ENCODE assay signal across 13 cellular contexts in the genomic region with DNA sequence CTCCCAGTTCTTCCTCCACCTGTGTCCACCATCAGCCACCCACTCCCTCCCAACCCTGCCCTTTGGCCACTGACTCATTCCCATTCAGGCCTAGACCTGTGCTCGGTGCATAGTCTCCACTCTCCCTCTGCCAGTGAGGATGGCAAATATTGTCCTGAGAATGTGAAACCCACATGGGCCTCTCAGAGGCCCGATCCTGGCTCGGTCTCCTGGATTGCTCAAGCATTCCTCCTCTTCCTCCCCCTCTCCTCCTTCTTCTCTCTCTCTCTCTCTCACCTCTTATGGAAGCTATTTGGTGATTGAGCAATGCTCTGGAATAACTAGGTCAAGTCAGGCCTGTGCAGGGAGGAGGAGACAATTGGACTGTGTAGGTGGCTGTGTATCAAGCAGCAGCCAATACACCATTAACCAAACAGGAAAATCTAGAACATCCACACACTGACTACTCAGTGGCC.
DNase-seq lines count a peak whose midpoint lies in the region; ATAC-seq and TF ChIP-seq lines count a peak whose summit lies in the region.
"Had no signal": no experiment of that assay in that cellular context is flagged by ENCODE, and none has a peak within 500 bp of the region (broad histone marks: within the 10 kb centered on the region; RNA-seq: fewer than 3 reads in every experiment).

No MANE protein-coding gene starts in this region.

- no peaks in the 10 kb centered on the region for H3K36me3 ChIP-seq in RWPE2 (ENCODE audit: low read depth)
- no peaks in the 10 kb centered on the region for H3K36me3 ChIP-seq in prostate gland
- H3K36me3 ChIP-seq in smooth muscle cell (ENCODE audit: low read depth), result no peaks in the 10 kb centered on the region
- H3K36me3 ChIP-seq: BLaER1, MG63 had no signal

- H3K9me3 ChIP-seq in RWPE2 (ENCODE audit: severe bottlenecking) (no peaks in the 10 kb centered on the region), prostate gland (no peaks in the 10 kb centered on the region), smooth muscle cell (replicated peaks; ENCODE audit: low read depth) (no peaks in the 10 kb centered on the region)
- H3K9me3 ChIP-seq: BLaER1, MG63 had no signal

- H3K27me3 ChIP-seq in RWPE2 (ENCODE audit: insufficient read depth, poor library complexity, severe bottlenecking) (no peaks in the 10 kb centered on the region), prostate gland (replicated peaks; ENCODE audit: insufficient read depth) (no peaks in the 10 kb centered on the region), smooth muscle cell (ENCODE audit: low read depth) (no peaks in the 10 kb centered on the region)
- H3K27me3 ChIP-seq: BLaER1, MG63 had no signal

- H3F3A ChIP-seq in smooth muscle cell (ENCODE audit: low read depth), result no peaks in the 10 kb centered on the region

- no peaks in the 10 kb centered on the region for H3K79me2 ChIP-seq in smooth muscle cell (ENCODE audit: low read depth)

- H3K4me3 ChIP-seq in AG10803 (ENCODE audit: low read length) (no peak overlapping the region), RWPE2 (ENCODE audit: severe bottlenecking) (no peak overlapping the region), foreskin fibroblast (ENCODE audit: low read depth in 1 of 2, low read length in 2 of 2) (no peak overlapping the region), prostate gland (no peak overlapping the region), smooth muscle cell (no peak overlapping the region)
- H3K4me3 ChIP-seq: BLaER1, GM12878, MG63 had no signal

- H3K27ac ChIP-seq in RWPE2 (ENCODE audit: poor library complexity, severe bottlenecking) (peak overlapping the region; percentile 50), prostate gland (peak overlapping the region; percentile 77 to 84), smooth muscle cell (ENCODE audit: low read depth) (no peak overlapping the region)
- H3K27ac ChIP-seq: BLaER1 had no signal

- H2AFZ ChIP-seq in smooth muscle cell (ENCODE audit: low read depth), result no peak overlapping the region

- no peak overlapping the region for H3K4me3 Mint-ChIP-seq in endothelial cell (ENCODE audit: unreplicated experiment)
- H3K4me3 Mint-ChIP-seq: T-helper 17 cell had no signal

- H3K4me2 ChIP-seq in smooth muscle cell, result no peak overlapping the region
- H3K4me2 ChIP-seq: BLaER1 had no signal

- H3K27me3 Mint-ChIP-seq in endothelial cell (ENCODE audit: unreplicated experiment), result peaks cover 4% of the 10 kb centered on the region

- no peaks in the 10 kb centered on the region for H4K20me1 ChIP-seq in smooth muscle cell (ENCODE audit: low read depth)
- H4K20me1 ChIP-seq: BLaER1 had no signal

- H3K27ac Mint-ChIP-seq in endothelial cell (ENCODE audit: unreplicated experiment), result no peak overlapping the region
- H3K27ac Mint-ChIP-seq: T-helper 17 cell had no signal

- DNase-seq in AG10803 (ENCODE audit: low read depth) (peak; percentile 92), RWPE2 (ENCODE audit: low spot score) (peak; percentile 77), foreskin fibroblast (peak; percentile 45 to 77), prostate gland (ENCODE audit: low spot score) (peak; percentile 85), GM20000 (ENCODE audit: low spot score) (no peak), smooth muscle cell (lab: John Stamatoyannopoulos, UW; ENCODE audit: unreplicated experiment) (no peak), endothelial cell (ENCODE audit: low spot score) (no peak)
- DNase-seq: MG63, NCI-H774, T-helper 17 cell had no signal

- H3K36me3 Mint-ChIP-seq in endothelial cell (ENCODE audit: low read depth, unreplicated experiment), result no peaks in the 10 kb centered on the region

- ATAC-seq in RWPE2 (ENCODE audit: low read depth) (peak; percentile 91), GM21360 (IDR thresholded peaks at IDR 0.05; ENCODE audit: unreplicated experiment) (no peak)
- ATAC-seq: GM12878, T-helper 17 cell had no signal

- no peaks in the 10 kb centered on the region for H3K9me3 Mint-ChIP-seq in endothelial cell (ENCODE audit: unreplicated experiment)

- 33% methylated on average over 3 of the region's 3 CpGs for WGBS in prostate gland
- 70% methylated on average over 3 of the region's 3 CpGs for WGBS in smooth muscle cell (ENCODE audit: low lambda C conversion rate)

- peaks cover 14% of the 10 kb centered on the region for H3K4me1 Mint-ChIP-seq in endothelial cell (ENCODE audit: unreplicated experiment)

- TF ChIP-seq POLR2A in prostate gland (IDR thresholded peaks at IDR 0.05), result no peak

- no peak overlapping the region for H3K9ac ChIP-seq in smooth muscle cell (ENCODE audit: low read depth)
- H3K9ac ChIP-seq: BLaER1 had no signal

- peaks cover 24% of the 10 kb centered on the region for H3K4me1 ChIP-seq in RWPE2 (ENCODE audit: insufficient read depth, poor library complexity, severe bottlenecking)
- peaks cover 24% of the 10 kb centered on the region for H3K4me1 ChIP-seq in prostate gland (replicated peaks)
- no peaks in the 10 kb centered on the region for H3K4me1 ChIP-seq in smooth muscle cell (ENCODE audit: low read depth)

- intact Hi-C loops in prostate gland (cut with DNase I), result no loop called here

- TF ChIP-seq CTCF in AG10803 (conservative IDR thresholded peaks at IDR 0.05; ENCODE audit: low read length) (no peak), RWPE2 (IDR thresholded peaks at IDR 0.05; ENCODE audit: poor library complexity, severe bottlenecking) (no peak), foreskin fibroblast (IDR thresholded peaks at IDR 0.05; ENCODE audit: low read depth, low read length) (no peak), prostate gland (IDR thresholded peaks at IDR 0.05) (no peak), GM20000 (IDR thresholded peaks at IDR 0.05; ENCODE audit: extremely low read depth, missing control alignments) (no peak), smooth muscle cell (IDR thresholded peaks at IDR 0.05; ENCODE audit: borderline replicate concordance, insufficient read depth, poor library complexity, severe bottlenecking) (no peak), endothelial cell (IDR thresholded peaks at IDR 0.05; ENCODE audit: unreplicated experiment) (no peak)

Comparison
In these comparisons a context has a peak if more than half of its experiments do, and no peak if none do; other contexts are left out.
1. DNase-seq: peak in AG10803 (single experiment), RWPE2 (single experiment), foreskin fibroblast (2 of 2) and prostate gland (single experiment); none in GM20000 (single experiment), smooth muscle cell (single experiment) and endothelial cell (single experiment).